ENCODE assay signal across 33 cellular contexts in the genomic region with DNA sequence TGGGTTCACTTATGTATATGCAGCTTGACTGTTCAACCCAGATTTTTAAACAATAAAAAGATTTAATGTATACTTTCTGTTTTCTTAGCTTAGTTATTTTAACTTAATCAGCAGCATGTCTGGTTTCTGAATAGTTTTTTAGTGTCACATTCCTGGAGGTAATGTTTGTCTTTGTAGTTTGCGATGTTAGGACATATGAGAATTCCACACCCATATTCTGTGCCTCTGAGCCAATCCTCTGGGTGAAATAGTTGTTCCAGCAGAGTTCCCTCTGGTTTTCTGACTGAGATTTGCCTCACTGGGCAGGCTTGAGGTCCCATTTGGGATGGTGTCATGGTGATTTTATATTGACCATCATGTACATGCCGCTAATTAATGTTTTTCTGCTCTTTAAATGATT. TPM values are rescaled to one million over a fixed set of nuclear protein-coding genes. Genes with fewer than 3 reads are reported as not detected.
DNase-seq lines count a peak whose midpoint lies in the region; ATAC-seq and TF ChIP-seq lines count a peak whose summit lies in the region.
"Had no signal": no experiment of that assay in that cellular context is flagged by ENCODE, and none has a peak within 500 bp of the region (broad histone marks: within the 10 kb centered on the region; RNA-seq: fewer than 3 reads in every experiment).

No MANE protein-coding gene starts in this region.

- no peaks in the 10 kb centered on the region for H3K9me2 ChIP-seq in PC-3 (replicated peaks; ENCODE audit: low read length)

- peaks cover 9% of the 10 kb centered on the region for H3K4me1 Mint-ChIP-seq in WTC11
- H3K4me1 Mint-ChIP-seq: B cell; CD14-positive monocyte; CD4-positive, alpha-beta memory T cell; CD4-positive, CD25-positive, alpha-beta regulatory T cell; CD8-positive, alpha-beta memory T cell had no signal

- peak overlapping the region; percentile 10; the same call in 1 of the 2 replicates for H3K27ac Mint-ChIP-seq in WTC11
- H3K27ac Mint-ChIP-seq: B cell; CD14-positive monocyte; CD4-positive, alpha-beta memory T cell; CD4-positive, alpha-beta T cell; CD4-positive, CD25-positive, alpha-beta regulatory T cell; CD8-positive, alpha-beta memory T cell; CD8-positive, alpha-beta T cell had no signal

- peaks cover 6% of the 10 kb centered on the region for H3K9me3 Mint-ChIP-seq in WTC11
- H3K9me3 Mint-ChIP-seq: CD14-positive monocyte; CD4-positive, alpha-beta memory T cell; CD4-positive, alpha-beta T cell; CD4-positive, CD25-positive, alpha-beta regulatory T cell; CD8-positive, alpha-beta T cell had no signal

- H3K27me3 ChIP-seq in PC-3 (ENCODE audit: low read length) (no peaks in the 10 kb centered on the region), adipocyte (replicated peaks; ENCODE audit: control insufficient read depth, insufficient read depth, low read length) (peaks cover 3% of the 10 kb centered on the region)
- H3K27me3 ChIP-seq: BE2C; BLaER1; BLaER1 treated with 17β-estradiol and CSF1 and Interleukin-3, amounts not matched to agents 10 nM and 100 nM had no signal

- BruUV-seq in PC-3 (replicated peaks; lab: Mats Ljungman, UMichigan), result no TSS peak

- no peaks in the 10 kb centered on the region for H3F3A ChIP-seq in PC-3 (ENCODE audit: low read length, unreplicated experiment)

- H4K20me1 ChIP-seq in PC-3 (ENCODE audit: low read length), result no peaks in the 10 kb centered on the region
- H4K20me1 ChIP-seq: BLaER1; BLaER1 treated with 17β-estradiol and CSF1 and Interleukin-3, amounts not matched to agents 10 nM and 100 nM had no signal

- no peak for DNase-seq in PC-3
- no peak for DNase-seq in WTC11 (ENCODE audit: low spot score)
- peak; percentile 11 for DNase-seq in adipocyte (ENCODE audit: low read depth)
- DNase-seq in NCI-H146 treated with DMSO at 0.1 percent for 48 hours (lab: John Stamatoyannopoulos, UW; ENCODE audit: unreplicated experiment), result no peak
- no peak for DNase-seq in stimulated activated naive CD4-positive, alpha-beta T cell treated with Interleukin-2 at 50 U/mL for 16 hours (lab: John Stamatoyannopoulos, UW)
- no peak for DNase-seq in cerebellum (ENCODE audit: low spot score)
- DNase-seq: 8988T; ACHN; AML-193; BE2C; C1 segment of cervical spinal cord; Caco-2; Calu3; CD4-positive, alpha-beta memory T cell; CD4-positive, alpha-beta T cell; CD4-positive, CD25-positive, alpha-beta regulatory T cell; CD8-positive, alpha-beta memory T cell; CD8-positive, alpha-beta T cell; COR-L47; DMS 273 treated with DMSO at 0.1 percent for 48 hours; DMS153; DMS53; DMS79; DMS79 treated with DMSO at 0.1 percent for 48 hours; DND-41; EL had no signal

- H3K9me3 ChIP-seq in PC-3 (ENCODE audit: low read length) (no peaks in the 10 kb centered on the region), adipocyte (ENCODE audit: control insufficient read depth, low read length) (no peaks in the 10 kb centered on the region)
- H3K9me3 ChIP-seq: A549, BE2C, Caco-2 had no signal

- no peak overlapping the region for H3K9ac ChIP-seq in PC-3 (ENCODE audit: low read length)
- H3K9ac ChIP-seq in adipocyte (ENCODE audit: low read length), result no peak overlapping the region
- H3K9ac ChIP-seq: BLaER1; BLaER1 treated with 17β-estradiol and CSF1 and Interleukin-3, amounts not matched to agents 10 nM and 100 nM had no signal

- no peaks in the 10 kb centered on the region for H3K36me3 Mint-ChIP-seq in WTC11
- H3K36me3 Mint-ChIP-seq: CD14-positive monocyte; CD4-positive, alpha-beta memory T cell; CD4-positive, CD25-positive, alpha-beta regulatory T cell; CD8-positive, alpha-beta memory T cell; CD8-positive, alpha-beta T cell had no signal

- no peaks in the 10 kb centered on the region for H3K36me3 ChIP-seq in PC-3 (ENCODE audit: low read depth, low read length)
- H3K36me3 ChIP-seq in adipocyte (ENCODE audit: control insufficient read depth, insufficient read depth, low read length, severe bottlenecking), result no peaks in the 10 kb centered on the region
- H3K36me3 ChIP-seq: BE2C; BLaER1; BLaER1 treated with 17β-estradiol and CSF1 and Interleukin-3, amounts not matched to agents 10 nM and 100 nM had no signal

- H2AFZ ChIP-seq in PC-3 (ENCODE audit: low read length), result no peak overlapping the region

- POLR2A ChIA-PET in PC-3 (lab: Charles Lee; ENCODE audit: unreplicated experiment), result no interaction called here
- POLR2A ChIA-PET in WTC11 (lab: Charles Lee), result no interaction called here

- peak; percentile 58; the same call in 1 of the 2 replicates for ATAC-seq in PC-3
- no peak for ATAC-seq in WTC11
- ATAC-seq: A549; CD8-positive, alpha-beta T cell had no signal

- TF ChIP-seq CTCF in PC-3 (conservative IDR thresholded peaks at IDR 0.05; ENCODE audit: low read depth, low read length), result no peak
- no peak for TF ChIP-seq CTCF in WTC11 (IDR thresholded peaks at IDR 0.05)

- no peak overlapping the region for H3K4me2 ChIP-seq in PC-3 (ENCODE audit: low read length)
- H3K4me2 ChIP-seq: A549; BLaER1; BLaER1 treated with 17β-estradiol and CSF1 and Interleukin-3, amounts not matched to agents 10 nM and 100 nM had no signal

- H3K4me3 ChIP-seq in PC-3 (ENCODE audit: low read length) (no peak overlapping the region), adipocyte (ENCODE audit: low read length) (no peak overlapping the region)
- H3K4me3 ChIP-seq: A549; BLaER1; BLaER1 treated with 17β-estradiol and CSF1 and Interleukin-3, amounts not matched to agents 10 nM and 100 nM had no signal

- CTCF ChIA-PET in PC-3 (lab: Charles Lee), result no interaction called here
- CTCF ChIA-PET in WTC11 (lab: Charles Lee), result interaction anchor here (0.6 kb wide), 1 partner anchor 1735 kb away, joined by 3 read pairs; no protein-coding TSS in a partner anchor

- no peak overlapping the region for H3K4me3 Mint-ChIP-seq in WTC11
- H3K4me3 Mint-ChIP-seq: B cell; CD14-positive monocyte; CD4-positive, alpha-beta memory T cell; CD4-positive, alpha-beta T cell; CD4-positive, CD25-positive, alpha-beta regulatory T cell; CD8-positive, alpha-beta memory T cell; CD8-positive, alpha-beta T cell had no signal

- H3K79me2 ChIP-seq in PC-3 (ENCODE audit: low read length), result no peaks in the 10 kb centered on the region

- H3K27ac ChIP-seq in PC-3 (ENCODE audit: low read length), result no peak overlapping the region
- H3K27ac ChIP-seq: 22Rv1; A549; BLaER1; BLaER1 treated with 17β-estradiol and CSF1 and Interleukin-3, amounts not matched to agents 10 nM and 100 nM; C4-2B had no signal

- intact Hi-C loops in PC-3 (cut with micrococcal nuclease), result loop anchor here (10.0 kb wide), 1 partner anchor 285 kb away; the partner anchor contains the start of gene HSDL2

- H3K4me1 ChIP-seq in PC-3 (ENCODE audit: insufficient read depth, low read length) (peaks cover 1% of the 10 kb centered on the region; the same call in 1 of the 2 replicates), adipocyte (ENCODE audit: control insufficient read depth, insufficient read depth, low read length) (peaks cover 7% of the 10 kb centered on the region)
- H3K4me1 ChIP-seq: A549; BE2C; BLaER1; BLaER1 treated with 17β-estradiol and CSF1 and Interleukin-3, amounts not matched to agents 10 nM and 100 nM; Caco-2 had no signal

- H3K27me3 Mint-ChIP-seq in WTC11 (ENCODE audit: low read depth), result no peaks in the 10 kb centered on the region
- H3K27me3 Mint-ChIP-seq: B cell; CD4-positive, alpha-beta T cell; CD8-positive, alpha-beta memory T cell had no signal

TF ChIP-seq in WTC11, 78 proteins besides CTCF, POLR2A, EP300 and RAD21 (continues in another document):
- TF ChIP-seq CREB1 (CRISPR knock-in tag; IDR thresholded peaks at IDR 0.05) (no peak), ETV6 (CRISPR knock-in tag; IDR thresholded peaks at IDR 0.05) (no peak), ZNF121 (CRISPR knock-in tag; IDR thresholded peaks at IDR 0.05) (no peak), ZNF423 (CRISPR knock-in tag; IDR thresholded peaks at IDR 0.05) (no peak), CBFB (CRISPR knock-in tag; IDR thresholded peaks at IDR 0.05; ENCODE audit: low read depth) (no peak), ZNF232 (CRISPR knock-in tag; IDR thresholded peaks at IDR 0.05) (no peak)
- TF ChIP-seq, protein P1, sequence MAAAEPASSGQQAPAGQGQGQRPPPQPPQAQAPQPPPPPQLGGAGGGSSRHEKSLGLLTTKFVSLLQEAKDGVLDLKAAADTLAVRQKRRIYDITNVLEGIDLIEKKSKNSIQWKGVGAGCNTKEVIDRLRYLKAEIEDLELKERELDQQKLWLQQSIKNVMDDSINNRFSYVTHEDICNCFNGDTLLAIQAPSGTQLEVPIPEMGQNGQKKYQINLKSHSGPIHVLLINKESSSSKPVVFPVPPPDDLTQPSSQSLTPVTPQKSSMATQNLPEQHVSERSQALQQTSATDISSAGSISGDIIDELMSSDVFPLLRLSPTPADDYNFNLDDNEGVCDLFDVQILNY (CRISPR knock-in tag; IDR thresholded peaks at IDR 0.05), result no peak
- TF ChIP-seq, protein P2, sequence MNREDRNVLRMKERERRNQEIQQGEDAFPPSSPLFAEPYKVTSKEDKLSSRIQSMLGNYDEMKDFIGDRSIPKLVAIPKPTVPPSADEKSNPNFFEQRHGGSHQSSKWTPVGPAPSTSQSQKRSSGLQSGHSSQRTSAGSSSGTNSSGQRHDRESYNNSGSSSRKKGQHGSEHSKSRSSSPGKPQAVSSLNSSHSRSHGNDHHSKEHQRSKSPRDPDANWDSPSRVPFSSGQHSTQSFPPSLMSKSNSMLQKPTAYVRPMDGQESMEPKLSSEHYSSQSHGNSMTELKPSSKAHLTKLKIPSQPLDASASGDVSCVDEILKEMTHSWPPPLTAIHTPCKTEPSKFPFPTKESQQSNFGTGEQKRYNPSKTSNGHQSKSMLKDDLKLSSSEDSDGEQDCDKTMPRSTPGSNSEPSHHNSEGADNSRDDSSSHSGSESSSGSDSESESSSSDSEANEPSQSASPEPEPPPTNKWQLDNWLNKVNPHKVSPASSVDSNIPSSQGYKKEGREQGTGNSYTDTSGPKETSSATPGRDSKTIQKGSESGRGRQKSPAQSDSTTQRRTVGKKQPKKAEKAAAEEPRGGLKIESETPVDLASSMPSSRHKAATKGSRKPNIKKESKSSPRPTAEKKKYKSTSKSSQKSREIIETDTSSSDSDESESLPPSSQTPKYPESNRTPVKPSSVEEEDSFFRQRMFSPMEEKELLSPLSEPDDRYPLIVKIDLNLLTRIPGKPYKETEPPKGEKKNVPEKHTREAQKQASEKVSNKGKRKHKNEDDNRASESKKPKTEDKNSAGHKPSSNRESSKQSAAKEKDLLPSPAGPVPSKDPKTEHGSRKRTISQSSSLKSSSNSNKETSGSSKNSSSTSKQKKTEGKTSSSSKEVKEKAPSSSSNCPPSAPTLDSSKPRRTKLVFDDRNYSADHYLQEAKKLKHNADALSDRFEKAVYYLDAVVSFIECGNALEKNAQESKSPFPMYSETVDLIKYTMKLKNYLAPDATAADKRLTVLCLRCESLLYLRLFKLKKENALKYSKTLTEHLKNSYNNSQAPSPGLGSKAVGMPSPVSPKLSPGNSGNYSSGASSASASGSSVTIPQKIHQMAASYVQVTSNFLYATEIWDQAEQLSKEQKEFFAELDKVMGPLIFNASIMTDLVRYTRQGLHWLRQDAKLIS (CRISPR knock-in tag; IDR thresholded peaks at IDR 0.05; ENCODE audit: borderline replicate concordance), result no peak

RNA-seq across cellular contexts. Expression of gene INIP, which starts 48.6 kb away (rescaled TPM):
- total RNA-seq in PC-3 (2014; rRNA removed), result 14.6 and 15.1 TPM in 2 replicates
- total RNA-seq in WTC11 (2021), result 16.0 to 19.1 TPM (median 16.7 TPM) in 3 replicates
- total RNA-seq in cerebellum, result 23.3 TPM
